In the genomic region with DNA sequence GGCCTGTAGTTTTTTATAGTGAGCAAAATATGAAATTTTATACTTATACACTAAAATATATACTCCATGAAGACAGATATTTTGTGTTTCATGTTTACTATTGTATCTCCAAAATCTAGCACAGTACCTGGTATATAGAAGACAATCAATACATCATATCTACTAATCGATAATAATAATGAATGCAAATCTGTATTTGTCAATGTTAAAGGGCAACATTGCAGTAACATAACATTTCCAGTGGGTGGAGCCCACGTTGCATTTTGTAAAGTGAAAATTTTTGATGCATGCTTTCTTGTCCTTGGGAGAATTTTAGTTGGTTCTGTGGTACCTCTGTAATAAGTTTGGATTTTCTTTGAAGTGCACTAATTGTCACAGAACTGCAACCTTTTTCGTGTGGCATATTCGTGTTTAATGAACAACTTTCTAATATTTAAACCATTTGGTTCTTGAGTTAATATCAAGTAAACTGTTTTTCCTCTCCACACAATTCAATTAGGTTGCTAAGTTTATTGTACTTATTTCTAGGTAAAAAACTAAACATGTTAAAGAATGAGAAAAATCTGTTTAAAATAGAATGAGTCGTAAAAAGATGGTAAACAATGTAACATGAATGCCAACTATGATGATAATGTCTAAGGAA, we compare ENCODE assay signal across 8 cellular contexts. TPM values are rescaled to one million over a fixed set of nuclear protein-coding genes. Genes with fewer than 3 reads are reported as not detected.
DNase-seq lines count a peak whose midpoint lies in the region; ATAC-seq and TF ChIP-seq lines count a peak whose summit lies in the region.

No MANE protein-coding gene starts in this region.

- no peak overlapping the region for H3K4me3 ChIP-seq in Jurkat, Clone E6-1 (ENCODE audit: low read length)
- no peak overlapping the region for H3K4me3 ChIP-seq in WI38 (ENCODE audit: low read depth, low read length)

- DNase-seq in stimulated activated CD4-positive, alpha-beta T cell treated with anti-CD3 and anti-CD28 coated beads, Interleukin-2, amount 100 ng/mL, for 48 hours = peak; percentile 1 to 4
- DNase-seq in stimulated activated CD4-positive, alpha-beta T cell treated with anti-CD3 and anti-CD28 coated beads, Interleukin-1b, Interleukin-23, amount 100 ng/mL, for 48 hours = no peak
- DNase-seq in Jurkat, Clone E6-1 (ENCODE audit: low read depth, low spot score) = peak; percentile 19
- peak; percentile 24 for DNase-seq in iris pigment epithelial cell (ENCODE audit: low read depth)
- DNase-seq in activated CD8-positive, alpha-beta memory T cell treated with anti-CD3 and anti-CD28 coated beads, Interleukin-2, amount 50 U/mL, for 4 hours = no peak
- no peak for DNase-seq in amniotic stem cell (lab: John Stamatoyannopoulos, UW)

- ATAC-seq in GM21576 (IDR thresholded peaks at IDR 0.05; ENCODE audit: unreplicated experiment) = no peak

- TF ChIP-seq CTCF in WI38 (IDR thresholded peaks at IDR 0.05; ENCODE audit: low read depth, low read length) = peak; percentile 56; the same call in 1 of the 2 replicates

RNA-seq across cellular contexts. Expression of a gene that starts 47.4 kb away (rescaled TPM):
- not detected for polyA plus RNA-seq in Jurkat, Clone E6-1 (2012; ENCODE audit: insufficient read depth, insufficient read length)

Comparison
In these comparisons a context has a peak if more than half of its experiments do, and no peak if none do; other contexts are left out.
1. DNase-seq: peak in stimulated activated CD4-positive, alpha-beta T cell treated with anti-CD3 and anti-CD28 coated beads, Interleukin-2, amount 100 ng/mL, for 48 hours (2 of 2), Jurkat, Clone E6-1 (single experiment) and iris pigment epithelial cell (single experiment); none in stimulated activated CD4-positive, alpha-beta T cell treated with anti-CD3 and anti-CD28 coated beads, Interleukin-1b, Interleukin-23, amount 100 ng/mL, for 48 hours (single experiment), activated CD8-positive, alpha-beta memory T cell treated with anti-CD3 and anti-CD28 coated beads, Interleukin-2, amount 50 U/mL, for 4 hours (single experiment) and amniotic stem cell (single experiment).